Comparison of ENCODE assay signal across 24 cellular contexts in genomic region chr1:99952522-99952921, GRCh38. TPM values are rescaled to one million over a fixed set of nuclear protein-coding genes. Genes with fewer than 3 reads are reported as not detected.
DNase-seq lines count a peak whose midpoint lies in the region; ATAC-seq, FAIRE-seq and TF ChIP-seq lines count a peak whose summit lies in the region.
"Had no signal": no experiment of that assay in that cellular context is flagged by ENCODE, and none has a peak within 500 bp of the region (broad histone marks: within the 10 kb centered on the region; RNA-seq: fewer than 3 reads in every experiment).

No MANE protein-coding gene starts in this region.

- H4K20me1 ChIP-seq in HepG2 (ENCODE audit: insufficient read depth, low read length) (no peaks in the 10 kb centered on the region), K562 (replicated peaks; ENCODE audit: control insufficient read depth, insufficient read depth, low read length) (no peaks in the 10 kb centered on the region)
- H4K20me1 ChIP-seq: BLaER1 had no signal

- no peaks in the 10 kb centered on the region for H3K36me3 ChIP-seq in HepG2 (replicated peaks in 1 of 2; ENCODE audit: control insufficient read depth in 1 of 2, insufficient read depth in 2 of 2, low read length in 2 of 2)
- no peaks in the 10 kb centered on the region for H3K36me3 ChIP-seq in right lobe of liver
- no peaks in the 10 kb centered on the region for H3K36me3 ChIP-seq in K562 (ENCODE audit: control insufficient read depth, insufficient read depth, low read length)
- H3K36me3 ChIP-seq: BE2C, BLaER1 had no signal

- H3K9me1 ChIP-seq in K562 (ENCODE audit: control insufficient read depth, insufficient read depth, low read length): no peaks in the 10 kb centered on the region

- ATAC-seq in HepG2 (no peak), right lobe of liver (no peak), K562 (no peak), GM21515 (IDR thresholded peaks at IDR 0.05; ENCODE audit: unreplicated experiment) (no peak)
- ATAC-seq: GM12878 had no signal

- TF ChIP-seq EP300 in HepG2 (IDR thresholded peaks at IDR 0.05; ENCODE audit: low read depth in 2 of 2, low read length in 2 of 2): no peak
- TF ChIP-seq EP300 in HepG2 (CRISPR knock-in tag; IDR thresholded peaks at IDR 0.05; ENCODE audit: borderline replicate concordance): no peak
- no peak for TF ChIP-seq EP300 in K562 (IDR thresholded peaks at IDR 0.05; ENCODE audit: low read length)

- intact Hi-C loops in HepG2 (cut with micrococcal nuclease; ENCODE audit: unreplicated experiment) (no loop called here), right lobe of liver (cut with DNase I) (no loop called here), K562 (cut with micrococcal nuclease) (no loop called here), posterior cingulate gyrus (cut with DNase I) (no loop called here)

- no peak for TF ChIP-seq CTCF in HepG2 (CRISPR knock-in tag; IDR thresholded peaks at IDR 0.05)
- no peak for TF ChIP-seq CTCF in right lobe of liver (IDR thresholded peaks at IDR 0.05)
- no peak for TF ChIP-seq CTCF in K562 (IDR thresholded peaks at IDR 0.05 in 2 of 3, conservative IDR thresholded peaks at IDR 0.05 in 1 of 3; ENCODE audit: insufficient read depth in 2 of 3, low read depth in 1 of 3, low read length in 3 of 3)

- H3K27ac ChIP-seq in HepG2 (ENCODE audit: extremely low read length, insufficient read depth, low read length) (no peak overlapping the region), right lobe of liver (no peak overlapping the region), K562 (ENCODE audit: extremely low read depth, low read depth, low read length) (no peak overlapping the region)
- H3K27ac ChIP-seq: 22Rv1, BLaER1 had no signal

- H3K4me1 ChIP-seq in HepG2 (ENCODE audit: insufficient read depth, low read length) (peaks cover 16% of the 10 kb centered on the region), right lobe of liver (no peaks in the 10 kb centered on the region), K562 (replicated peaks in 1 of 2; ENCODE audit: control insufficient read depth in 2 of 2, insufficient read depth in 2 of 2, low read length in 2 of 2) (no peaks in the 10 kb centered on the region)
- H3K4me1 ChIP-seq: BLaER1 had no signal

- H2AFZ ChIP-seq in HepG2 (ENCODE audit: low read length): no peak overlapping the region
- H2AFZ ChIP-seq in K562 (ENCODE audit: low read depth, low read length): no peak overlapping the region

- CTCF ChIA-PET in HepG2 (lab: Yijun Ruan, JAX; ENCODE audit: low intra/inter-chr PET ratio, low total read pairs) (no interaction called here), K562 (lab: Yijun Ruan, JAX; ENCODE audit: low intra/inter-chr PET ratio) (no interaction called here)

- BruUV-seq in HepG2 (replicated peaks; lab: Mats Ljungman, UMichigan) (no TSS peak), K562 (replicated peaks; lab: Mats Ljungman, UMichigan) (no TSS peak)

- 3% methylated on average over 1 of the region's 1 CpG for WGBS in HepG2 (ENCODE audit: low lambda C conversion rate)
- WGBS in right lobe of liver (ENCODE audit: insufficient coverage, low coverage, low lambda C conversion rate, missing lambda C conversion rate): 67% methylated on average over 1 of the region's 1 CpG
- WGBS in K562 (ENCODE audit: insufficient coverage, low coverage, missing lambda C conversion rate): 17% methylated on average over 1 of the region's 1 CpG

- H3K27me3 ChIP-seq in HepG2 (ENCODE audit: control insufficient read depth in 1 of 2, insufficient read depth in 2 of 2, low read length in 2 of 2): no peaks in the 10 kb centered on the region
- no peaks in the 10 kb centered on the region for H3K27me3 ChIP-seq in right lobe of liver
- no peaks in the 10 kb centered on the region for H3K27me3 ChIP-seq in K562 (ENCODE audit: control insufficient read depth in 2 of 2, insufficient read depth in 2 of 2, low read length in 2 of 2)
- H3K27me3 ChIP-seq: BE2C, BLaER1 had no signal

- no peak overlapping the region for H3K4me3 ChIP-seq in HepG2 (replicated peaks in 1 of 3; ENCODE audit: insufficient read depth in 1 of 3, low read depth in 2 of 3, low read length in 3 of 3)
- no peak overlapping the region for H3K4me3 ChIP-seq in right lobe of liver
- H3K4me3 ChIP-seq in K562: no peak overlapping the region
- H3K4me3 ChIP-seq: BLaER1, GM12878 had no signal

- TF ChIP-seq RAD21 in HepG2 (CRISPR knock-in tag; IDR thresholded peaks at IDR 0.05) (no peak), K562 (CRISPR knock-in tag; conservative IDR thresholded peaks at IDR 0.05 in 1 of 2, IDR thresholded peaks at IDR 0.05 in 1 of 2) (no peak)

- H3K9ac ChIP-seq in HepG2 (ENCODE audit: insufficient read depth, low read depth, low read length) (no peak overlapping the region), K562 (ENCODE audit: insufficient read depth in 1 of 2, low read depth in 2 of 2, low read length in 2 of 2) (no peak overlapping the region)
- H3K9ac ChIP-seq: BLaER1 had no signal

- no peaks in the 10 kb centered on the region for H3K79me2 ChIP-seq in HepG2 (ENCODE audit: insufficient read depth, low read length)
- H3K79me2 ChIP-seq in K562 (ENCODE audit: control insufficient read depth, insufficient read depth, low read length): no peaks in the 10 kb centered on the region

- POLR2A ChIA-PET in HepG2 (lab: Yijun Ruan, JAX) (no interaction called here), K562 (lab: Yijun Ruan, JAX) (interaction anchor here (0.7 to 1.8 kb wide), 3 partner anchors 14 to 20 kb away, joined by 3 to 7 read pairs (median 4); partner anchors contain the start of gene SLC35A3)

- TF ChIP-seq POLR2A in HepG2 (IDR thresholded peaks at IDR 0.05; ENCODE audit: insufficient read depth in 1 of 2, low read depth in 2 of 2, low read length in 2 of 2) (no peak), right lobe of liver (IDR thresholded peaks at IDR 0.05) (no peak), K562 (conservative IDR thresholded peaks at IDR 0.05) (no peak)

- DNase-seq in HepG2 (ENCODE audit: low spot score) (no peak), right lobe of liver (no peak), K562 (ENCODE audit: extremely low read depth in 1 of 4, low spot score in 3 of 4) (no peak), posterior cingulate gyrus (no peak)
- DNase-seq: ACHN; BE2C; C1 segment of cervical spinal cord; CD4-positive, alpha-beta memory T cell; CD4-positive, CD25-positive, alpha-beta regulatory T cell; CD8-positive, alpha-beta memory T cell; COR-L47; DMS 273 treated with DMSO at 0.1 percent for 48 hours; DMS153; DMS53; DMS79; DND-41; EL; GDM1 had no signal

- H3K9me3 ChIP-seq in HepG2 (ENCODE audit: low read length) (no peaks in the 10 kb centered on the region), right lobe of liver (no peaks in the 10 kb centered on the region), K562 (replicated peaks; ENCODE audit: control insufficient read depth, insufficient read depth, low read depth, low read length) (no peaks in the 10 kb centered on the region)
- H3K9me3 ChIP-seq: BE2C, BLaER1 had no signal

- in situ Hi-C loops in HepG2 (cut with HindIII; ENCODE audit: extremely low pct_ligation_motif_present, low pct_unique_long_range_greater_than_20kb) (no loop called here), K562 (cut with MboI) (no loop called here)

- FAIRE-seq in HepG2 (lab: Jason Lieb, UNC) (no peak), K562 (lab: Jason Lieb, UNC) (no peak)
- FAIRE-seq: GM12878, GM12892, GM19239 had no signal

- H3K4me2 ChIP-seq in HepG2 (ENCODE audit: low read depth, low read length) (no peak overlapping the region), K562 (ENCODE audit: insufficient read depth, low read length) (no peak overlapping the region)
- H3K4me2 ChIP-seq: BLaER1 had no signal

RNA-seq across cellular contexts. Expression of gene SLC35A3, which starts 17.3 kb away (rescaled TPM):
- total RNA-seq in HepG2 (2016; rRNA removed; fragmentation: Illumina TruSeq; extraction: Trizol) (19.2 and 24.9 TPM in 2 replicates), right lobe of liver (10 to 100 TPM; 15.5 to 29.8 (median 23.8) TPM), K562 (2014; rRNA removed) (10.6 and 20.2 TPM in 2 replicates), K562 (2014; rRNA removed; fragmentation: Illumina TruSeq; extraction: Trizol) (20.5 and 24.1 TPM in 2 replicates), K562 (2015; rRNA removed; fragmentation: Illumina TruSeq; extraction: Trizol) (14.6 and 16.1 TPM in 2 replicates), K562 (2021) (12.9 and 13.2 TPM in 2 replicates)
- 2.5 and 4.6 TPM in 2 replicates for total RNA-seq in HepG2 (2016; cell fraction: cytosol; rRNA removed; fragmentation: Illumina TruSeq; extraction: Trizol; ENCODE audit: low read depth)
- total RNA-seq in HepG2 (2016; cell fraction: insoluble cytoplasmic fraction; rRNA removed; fragmentation: Illumina TruSeq; extraction: Trizol): 21.1 and 24.8 TPM in 2 replicates
- 9.9 and 10.2 TPM in 2 replicates for total RNA-seq in HepG2 (2016; cell fraction: membrane; rRNA removed; fragmentation: Illumina TruSeq; extraction: Trizol)
- 34.2 and 38.6 TPM in 2 replicates for total RNA-seq in HepG2 (2016; cell fraction: nucleus; rRNA removed; fragmentation: Illumina TruSeq; extraction: Trizol)
- polyA plus RNA-seq in HepG2 (2011; rRNA removed) (8.5 and 11.2 TPM in 2 replicates), K562 (2011; rRNA removed) (13.3 and 21.7 TPM in 2 replicates), K562 (2014; fragmentation: Illumina TruSeq; extraction: Trizol) (8.8 and 10.9 TPM in 2 replicates), K562 (2014; fragmentation: Nextera tagmentation; extraction: Ambion mirVana) (1 to 10 TPM; 3.5 to 3.7 TPM), K562 (2014; rRNA removed) (11.7 and 14.0 TPM in 2 replicates)
- polyA plus RNA-seq in HepG2 (2011; cell fraction: cytosol; rRNA removed): 4.1 and 4.7 TPM in 2 replicates
- polyA plus RNA-seq in HepG2 (2011; cell fraction: nucleus; rRNA removed): 4.5 and 7.1 TPM in 2 replicates
- polyA plus RNA-seq in HepG2 (2012): 12.5 and 18.9 TPM in 2 replicates
- 3.1 and 5.4 TPM in 2 replicates for polyA plus RNA-seq in HepG2 (2016; cell fraction: cytosol; fragmentation: Illumina TruSeq; extraction: Trizol; ENCODE audit: low read depth)
- polyA plus RNA-seq in HepG2 (2016; cell fraction: insoluble cytoplasmic fraction; fragmentation: Illumina TruSeq; extraction: Trizol; ENCODE audit: low read depth): 15.1 and 18.9 TPM in 2 replicates
- 6.6 TPM in 2 replicates for polyA plus RNA-seq in HepG2 (2016; cell fraction: membrane; fragmentation: Illumina TruSeq; extraction: Trizol; ENCODE audit: low read depth)
- 43.0 and 43.3 TPM in 2 replicates for polyA plus RNA-seq in HepG2 (2016; cell fraction: nucleus; fragmentation: Illumina TruSeq; extraction: Trizol; ENCODE audit: insufficient read depth, low read depth)
- 5.5 and 8.9 TPM in 2 replicates for polyA minus RNA-seq in HepG2 (2011; rRNA and poly(A)+ RNA removed; ENCODE audit: low replicate concordance)
- polyA minus RNA-seq in HepG2 (2011; cell fraction: cytosol; rRNA and poly(A)+ RNA removed): 5.7 and 8.3 TPM in 2 replicates
- 20.9 and 22.4 TPM in 2 replicates for polyA minus RNA-seq in HepG2 (2011; cell fraction: nucleus; rRNA and poly(A)+ RNA removed)
- total RNA-seq in K562 (2011; cell fraction: chromatin; rRNA removed; ENCODE audit: low replicate concordance): 19.7 and 45.4 TPM in 2 replicates
- 10.5 and 11.8 TPM in 2 replicates for total RNA-seq in K562 (2011; cell fraction: nucleolus; rRNA removed)
- total RNA-seq in K562 (2011; cell fraction: nucleoplasm; rRNA removed): 29.5 and 65.9 TPM in 2 replicates
- 3.8 and 6.1 TPM in 2 replicates for polyA plus RNA-seq in K562 (2011; cell fraction: cytosol; rRNA removed)
- polyA plus RNA-seq in K562 (2011; cell fraction: nucleus; rRNA removed): 8.4 and 10.2 TPM in 2 replicates
- 10.3 and 11.7 TPM in 2 replicates for polyA plus RNA-seq in K562 (2012)
- polyA minus RNA-seq in K562 (2011; rRNA and poly(A)+ RNA removed): 13.7 and 17.2 TPM in 2 replicates
- polyA minus RNA-seq in K562 (2011; cell fraction: cytosol; rRNA and poly(A)+ RNA removed): 4.8 and 5.4 TPM in 2 replicates
- polyA minus RNA-seq in K562 (2011; cell fraction: nucleus; rRNA and poly(A)+ RNA removed): 11.8 and 15.4 TPM in 2 replicates

Comparison
In these comparisons a context has a peak if more than half of its experiments do, and no peak if none do; other contexts are left out.
1. Of the 241 proteins assayed by ChIP-seq in both HepG2 and K562: peak only in HepG2: MAFF; only in K562: none; in both: none; in neither: 239; mixed calls (peak in some experiments, not most) for 1.